ENCODE assay signal across 9 cellular contexts in genomic region chr1:224377676-224378006, GRCh38. TPM values are rescaled to one million over a fixed set of nuclear protein-coding genes. Genes with fewer than 3 reads are reported as not detected.
A peak's percentile ranks its signal among the peaks of the same experiment; 100 is the strongest.
DNase-seq lines count a peak whose midpoint lies in the region; ATAC-seq, FAIRE-seq and TF ChIP-seq lines count a peak whose summit lies in the region.
"Had no signal": no experiment of that assay in that cellular context is flagged by ENCODE, and none has a peak within 500 bp of the region (broad histone marks: within the 10 kb centered on the region; RNA-seq: fewer than 3 reads in every experiment).

No MANE protein-coding gene starts in this region.

- ATAC-seq in GM21390 (IDR thresholded peaks at IDR 0.05; ENCODE audit: unreplicated experiment): peak; percentile 70
- ATAC-seq in GM12878: peak; percentile 76

- in situ Hi-C loops in GM12878 (cut with MboI): no loop called here

- SMC1A ChIA-PET in GM12878 (lab: Charles Lee; ENCODE audit: uncharacterized antibody, unreplicated experiment): interaction anchor here (0.8 to 4.5 kb wide), 8 partner anchors 12 to 261 kb away, joined by 3 to 41 read pairs (median 4); partner anchors contain the start of genes DEGS1 and NVL

- no peak for TF ChIP-seq CTCF in GM12878 (IDR thresholded peaks at IDR 0.05 in 2 of 3, conservative IDR thresholded peaks at IDR 0.05 in 1 of 3; ENCODE audit: control insufficient read depth in 2 of 3, extremely low read depth in 1 of 3, insufficient read depth in 1 of 3, low read depth in 3 of 3, low read length in 3 of 3)
- no peak for TF ChIP-seq CTCF in spleen (IDR thresholded peaks at IDR 0.05 in 8 of 11, conservative IDR thresholded peaks at IDR 0.05 in 3 of 11)

- peak overlapping the region; percentile 28 for H3K4me2 ChIP-seq in GM12878 (ENCODE audit: control insufficient read depth, insufficient read depth)

- RAD21 ChIA-PET in GM12878 (lab: Charles Lee; ENCODE audit: unreplicated experiment): interaction anchor here (1.2 to 2.5 kb wide), 3 partner anchors 12 to 48 kb away, joined by 4 to 9 read pairs (median 6); partner anchors contain the start of gene NVL

- CTCF ChIA-PET in GM12878 (lab: Yijun Ruan, JAX): interaction anchor here (0.5 to 3.4 kb wide), 9 partner anchors 10 to 261 kb away, joined by 3 to 12 read pairs (median 4); partner anchors contain the start of gene DEGS1

- peak; percentile 48 for DNase-seq in EL
- peak; percentile 12 for DNase-seq in HS-27A (ENCODE audit: low read depth)
- DNase-seq in GM12878 (ENCODE audit: low read depth, low spot score): peak; percentile 62
- DNase-seq in spleen: no peak
- DNase-seq in cerebellum (ENCODE audit: low spot score): no peak
- DNase-seq in DMS153 (lab: John Stamatoyannopoulos, UW): no peak
- no peak for DNase-seq in DMS 273 treated with DMSO at 0.1 percent for 48 hours (lab: John Stamatoyannopoulos, UW)

- BruUV-seq in GM12878 (replicated peaks; lab: Mats Ljungman, UMichigan): no TSS peak

- 52% methylated on average over 2 of the region's 2 CpGs for WGBS in GM12878 (ENCODE audit: insufficient coverage, insufficient replicate concordance, low lambda C conversion rate, missing lambda C conversion rate)
- 82 to 89% (median 84%) methylated on average over 2 of the region's 2 CpGs for WGBS in spleen, 5 donors

- H3K4me3 ChIP-seq in GM12878 (no peak overlapping the region), spleen (no peak overlapping the region)

- TF ChIP-seq POLR2A in GM12878 (IDR thresholded peaks at IDR 0.05; ENCODE audit: low read depth, low read length) (no peak), spleen (IDR thresholded peaks at IDR 0.05) (no peak)

- peak; percentile 66 for FAIRE-seq in GM12878 (lab: Jason Lieb, UNC)
- FAIRE-seq: endometrium had no signal

- H3K9me3 ChIP-seq in GM12878 (replicated peaks; ENCODE audit: control insufficient read depth, insufficient read depth, low read length): no peaks in the 10 kb centered on the region
- H3K9me3 ChIP-seq in spleen: no peaks in the 10 kb centered on the region

- H3K36me3 ChIP-seq in GM12878 (ENCODE audit: control insufficient read depth in 2 of 2, insufficient read depth in 2 of 2, low read length in 1 of 2) (peaks cover 3 to 14% of the 10 kb centered on the region in 2 experiments; a peak in 3 of 4 replicates), spleen (peaks cover 0 to 69% (median 42%) of the 10 kb centered on the region in 6 donors)

- no peaks in the 10 kb centered on the region for H4K20me1 ChIP-seq in GM12878 (ENCODE audit: control insufficient read depth, insufficient read depth)

- POLR2A ChIA-PET in GM12878 (lab: Charles Lee): interaction anchor here (0.6 to 1.2 kb wide), 7 partner anchors 9 to 528 kb away, joined by 3 to 7 read pairs (median 4); no protein-coding TSS in a partner anchor

- H3K9ac ChIP-seq in GM12878 (ENCODE audit: control insufficient read depth, insufficient read depth, low read length): no peak overlapping the region

- no peaks in the 10 kb centered on the region for H3K27me3 ChIP-seq in GM12878 (replicated peaks in 1 of 2; ENCODE audit: control insufficient read depth in 2 of 2, insufficient read depth in 2 of 2, low read length in 1 of 2)
- H3K27me3 ChIP-seq in spleen (replicated peaks in 1 of 7): no peaks in the 10 kb centered on the region

- no peak overlapping the region for H2AFZ ChIP-seq in GM12878 (ENCODE audit: control insufficient read depth, low read depth, low read length)

- H3K4me1 ChIP-seq in GM12878 (ENCODE audit: control insufficient read depth, insufficient read depth, low read length) (peaks cover 55% of the 10 kb centered on the region), spleen (peaks cover 10 to 86% (median 54%) of the 10 kb centered on the region in 6 donors)

- intact Hi-C loops in GM12878 (cut with micrococcal nuclease; ENCODE audit: unreplicated experiment) (no loop called here), spleen (cut with DNase I; ENCODE audit: low total_unique reads) (no loop called here)

- no peak for TF ChIP-seq RAD21 in GM12878 (IDR thresholded peaks at IDR 0.05; ENCODE audit: insufficient read depth, low read depth, low read length)

- no peak for TF ChIP-seq EP300 in GM12878 (IDR thresholded peaks at IDR 0.05; ENCODE audit: borderline replicate concordance in 1 of 2, control insufficient read depth in 1 of 2, low read depth in 2 of 2, low read length in 2 of 2)

- H3K79me2 ChIP-seq in GM12878 (ENCODE audit: control insufficient read depth, insufficient read depth, low read length): no peaks in the 10 kb centered on the region

- H3K27ac ChIP-seq in GM12878 (ENCODE audit: control insufficient read depth, insufficient read depth) (0 out of 2 replicates have a peak overlapping the region, but pooled peaks have one; percentile 3), spleen (peak overlapping the region in 6 of 8 donors; percentile 3 to 83 (median 62))

RNA-seq across cellular contexts. Expression of gene CNIH4, which starts 21.0 kb away (rescaled TPM):
- total RNA-seq in GM12878 (2013; cell fraction: nucleolus; rRNA removed): 38.0 and 39.4 TPM in 2 replicates
- 28.4 and 36.9 TPM in 2 replicates for total RNA-seq in GM12878 (2014; rRNA removed)
- 27.8 and 28.2 TPM in 2 replicates for total RNA-seq in GM12878 (2014; rRNA removed; fragmentation: Illumina TruSeq; extraction: Trizol)
- total RNA-seq in GM12878 (2021): 27.8 and 28.4 TPM in 2 replicates
- polyA plus RNA-seq in GM12878 (2011; ENCODE audit: low read depth): 5.5 TPM
- polyA plus RNA-seq in GM12878 (2011; rRNA removed): 67.3 and 69.8 TPM in 2 replicates
- polyA plus RNA-seq in GM12878 (2011; cell fraction: cytosol; rRNA removed): 30.1 and 45.4 TPM in 2 replicates
- polyA plus RNA-seq in GM12878 (2011; cell fraction: nucleus; rRNA removed): 18.0 and 19.5 TPM in 2 replicates
- polyA plus RNA-seq in GM12878 (2012): 25.2 and 31.2 TPM in 2 replicates
- polyA plus RNA-seq in GM12878 (2014; fragmentation: Illumina TruSeq; extraction: Trizol): 23.2 and 27.1 TPM in 2 replicates
- polyA plus RNA-seq in GM12878 (2014; fragmentation: Nextera tagmentation; extraction: Ambion mirVana): 100 to 1,000 TPM; 134 to 173 TPM
- polyA plus RNA-seq in GM12878 (2014; rRNA removed): 27.6 and 33.1 TPM in 2 replicates
- polyA plus RNA-seq in GM12878 (2016; fragmentation: Nextera tagmentation; extraction: Ambion mirVana): 10 to 100 TPM; 87.2 to 87.8 TPM
- polyA minus RNA-seq in GM12878 (2011; rRNA and poly(A)+ RNA removed): 30.2 and 55.3 TPM in 2 replicates
- polyA minus RNA-seq in GM12878 (2011; cell fraction: cytosol; rRNA and poly(A)+ RNA removed): 7.4 and 12.4 TPM in 2 replicates
- 16.7 and 23.3 TPM in 2 replicates for polyA minus RNA-seq in GM12878 (2011; cell fraction: nucleus; rRNA and poly(A)+ RNA removed)
- 10 to 100 TPM; 23.9 to 47.1 (median 32.8) TPM for total RNA-seq in spleen
- 10 to 100 TPM; 19.3 to 31.9 (median 23.1) TPM for polyA plus RNA-seq in spleen
- 25.9 TPM for total RNA-seq in cerebellum

RNA-seq across cellular contexts. Expression of gene NVL, which starts 47.7 kb away (rescaled TPM):
- 92.2 and 102 TPM in 2 replicates for total RNA-seq in GM12878 (2013; cell fraction: nucleolus; rRNA removed)
- total RNA-seq in GM12878 (2014; rRNA removed): 23.5 and 32.9 TPM in 2 replicates
- 38.0 and 41.3 TPM in 2 replicates for total RNA-seq in GM12878 (2014; rRNA removed; fragmentation: Illumina TruSeq; extraction: Trizol)
- total RNA-seq in GM12878 (2021): 28.1 and 28.5 TPM in 2 replicates
- polyA plus RNA-seq in GM12878 (2011; ENCODE audit: low read depth): 14.0 TPM
- 25.6 and 33.0 TPM in 2 replicates for polyA plus RNA-seq in GM12878 (2011; rRNA removed)
- polyA plus RNA-seq in GM12878 (2011; cell fraction: cytosol; rRNA removed): 16.6 and 20.9 TPM in 2 replicates
- 23.2 and 30.1 TPM in 2 replicates for polyA plus RNA-seq in GM12878 (2011; cell fraction: nucleus; rRNA removed)
- 12.9 and 14.3 TPM in 2 replicates for polyA plus RNA-seq in GM12878 (2012)
- polyA plus RNA-seq in GM12878 (2014; fragmentation: Illumina TruSeq; extraction: Trizol): 43.6 and 58.2 TPM in 2 replicates
- polyA plus RNA-seq in GM12878 (2014; fragmentation: Nextera tagmentation; extraction: Ambion mirVana): 10 to 100 TPM; 20.3 to 30.4 TPM
- polyA plus RNA-seq in GM12878 (2014; rRNA removed): 32.7 and 37.4 TPM in 2 replicates
- 10 to 100 TPM; 46.4 to 49.6 TPM for polyA plus RNA-seq in GM12878 (2016; fragmentation: Nextera tagmentation; extraction: Ambion mirVana)
- 23.3 and 24.4 TPM in 2 replicates for polyA minus RNA-seq in GM12878 (2011; rRNA and poly(A)+ RNA removed)
- 9.9 and 10.2 TPM in 2 replicates for polyA minus RNA-seq in GM12878 (2011; cell fraction: cytosol; rRNA and poly(A)+ RNA removed)
- 16.2 and 21.8 TPM in 2 replicates for polyA minus RNA-seq in GM12878 (2011; cell fraction: nucleus; rRNA and poly(A)+ RNA removed)
- 10 to 100 TPM; 23.3 to 39.0 (median 33.2) TPM for total RNA-seq in spleen
- polyA plus RNA-seq in spleen: 10 to 100 TPM; 27.4 to 61.9 (median 42.4) TPM
- total RNA-seq in cerebellum: 42.1 TPM

RNA-seq across cellular contexts. Expression of gene WDR26, which starts 57.0 kb away (rescaled TPM):
- total RNA-seq in GM12878 (2013; cell fraction: nucleolus; rRNA removed): 179 and 184 TPM in 2 replicates
- 20.4 and 24.5 TPM in 2 replicates for total RNA-seq in GM12878 (2014; rRNA removed)
- total RNA-seq in GM12878 (2014; rRNA removed; fragmentation: Illumina TruSeq; extraction: Trizol): 28.4 and 32.3 TPM in 2 replicates
- 47.0 and 47.5 TPM in 2 replicates for total RNA-seq in GM12878 (2021)
- 28.8 TPM for polyA plus RNA-seq in GM12878 (2011; ENCODE audit: low read depth)
- 46.9 and 60.9 TPM in 2 replicates for polyA plus RNA-seq in GM12878 (2011; rRNA removed)
- 16.4 and 26.1 TPM in 2 replicates for polyA plus RNA-seq in GM12878 (2011; cell fraction: cytosol; rRNA removed)
- polyA plus RNA-seq in GM12878 (2011; cell fraction: nucleus; rRNA removed): 70.3 and 73.6 TPM in 2 replicates
- polyA plus RNA-seq in GM12878 (2012): 42.5 and 51.2 TPM in 2 replicates
- 40.4 and 54.6 TPM in 2 replicates for polyA plus RNA-seq in GM12878 (2014; fragmentation: Illumina TruSeq; extraction: Trizol)
- 10 to 100 TPM in 1 of 2 experiments, 1 to 10 TPM in 1; 8.9 to 10.5 TPM for polyA plus RNA-seq in GM12878 (2014; fragmentation: Nextera tagmentation; extraction: Ambion mirVana)
- polyA plus RNA-seq in GM12878 (2014; rRNA removed): 33.5 and 33.7 TPM in 2 replicates
- 1 to 10 TPM; 6.6 to 7.1 TPM for polyA plus RNA-seq in GM12878 (2016; fragmentation: Nextera tagmentation; extraction: Ambion mirVana)
- 53.6 and 79.8 TPM in 2 replicates for polyA minus RNA-seq in GM12878 (2011; rRNA and poly(A)+ RNA removed)
- 32.1 and 47.2 TPM in 2 replicates for polyA minus RNA-seq in GM12878 (2011; cell fraction: cytosol; rRNA and poly(A)+ RNA removed)
- polyA minus RNA-seq in GM12878 (2011; cell fraction: nucleus; rRNA and poly(A)+ RNA removed): 49.3 and 71.3 TPM in 2 replicates
- 100 to 1,000 TPM; 107 to 148 (median 129) TPM for total RNA-seq in spleen
- 10 to 100 TPM; 22.0 to 36.6 (median 29.0) TPM for polyA plus RNA-seq in spleen
- total RNA-seq in cerebellum: 91.6 TPM

Comparison
In these comparisons a context has a peak if more than half of its experiments do, and no peak if none do; other contexts are left out.
1. DNase-seq: peak in EL (single experiment), HS-27A (single experiment) and GM12878 (single experiment); none in spleen (single experiment), cerebellum (single experiment), DMS153 (single experiment) and DMS 273 treated with DMSO at 0.1 percent for 48 hours (single experiment).